Comparison of ENCODE assay signal across 27 cellular contexts in the genomic region with DNA sequence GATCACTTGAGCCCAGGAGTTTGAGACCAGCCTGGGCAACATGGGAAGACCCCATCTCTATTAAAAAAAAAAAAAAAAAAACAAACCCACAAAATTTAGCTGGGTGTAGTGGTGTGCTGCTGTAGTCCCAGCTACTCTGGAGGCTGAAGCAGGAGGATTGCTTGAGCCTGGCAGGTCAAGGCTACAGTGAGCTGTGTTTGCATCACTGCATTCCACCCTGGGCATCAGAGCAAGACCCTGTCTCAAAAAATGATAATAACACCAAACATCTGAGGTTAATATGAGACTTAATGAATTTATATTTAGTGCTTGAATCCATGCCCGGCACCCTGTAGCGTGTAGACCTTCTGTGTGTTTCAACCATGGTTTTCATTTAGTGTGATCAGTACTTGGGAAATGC.
"Had no signal": no experiment of that assay in that cellular context is flagged by ENCODE, and none has a peak within 500 bp of the region (broad histone marks: within the 10 kb centered on the region; RNA-seq: fewer than 3 reads in every experiment).

No MANE protein-coding gene starts in this region.

- H3K27ac Mint-ChIP-seq: immature natural killer cell; mesothelial cell of epicardium; naive B cell; natural killer cell treated with Interleukin-12 subunit alpha and Interleukin-12 subunit beta and Interleukin-15 and Interleukin-18, amount 100 ng/mL, for 72 hours; stimulated activated naive B cell treated with anti-CD40 and anti-IgM and Interleukin-4, amounts not matched to agents 10 μg/mL and 1 μg/mL and 100 μg/mL, for 72 hours had no signal

- H3K27ac ChIP-seq: heart left ventricle, left ventricle myocardium inferior, pancreas, psoas muscle, stomach, testis, thyroid gland, transverse colon, upper lobe of right lung had no signal

- H3K4me1 Mint-ChIP-seq: naive B cell had no signal

- H3K4me3 ChIP-seq: heart left ventricle, left ventricle myocardium inferior, lung, pancreas, psoas muscle, skin epidermis, stomach, testis, thyroid gland, transverse colon, upper lobe of right lung had no signal

- DNase-seq: heart left ventricle; hypothalamus; immature natural killer cell; kidney; left ventricle myocardium inferior; mesendoderm; naive B cell; nucleus accumbens; pancreas; psoas muscle; stimulated activated CD4-positive, alpha-beta T cell treated with anti-CD3 and anti-CD28 coated beads, Interleukin-12 subunit alpha, Interleukin-12 subunit beta, amount 100 ng/mL, for 4 hours; stimulated activated CD4-positive, alpha-beta T cell treated with anti-CD3 and anti-CD28 coated beads, Interleukin-15, amount 100 ng/mL, for 24 hours; stimulated activated CD4-positive, alpha-beta T cell treated with anti-CD3 and anti-CD28 coated beads, Interleukin-2, amount 100 ng/mL, for 24 hours; stimulated activated CD4-positive, alpha-beta T cell treated with anti-CD3 and anti-CD28 coated beads, Interleukin-4, amount 100 ng/mL, for 1 hour; stimulated activated naive B cell treated with anti-CD40 and anti-IgM and Interleukin-4, amounts not matched to agents 10 μg/mL and 1 μg/mL and 100 μg/mL, for 72 hours; stimulated activated naive CD8-positive, alpha-beta T cell treated with anti-CD3 and anti-CD28 coated beads, Interleukin-15, Interleukin-2, amounts not matched to agents 100 U/mL and 50 U/mL, for 24 hours; stomach; testis; thyroid gland; transverse colon; upper lobe of right lung had no signal

- H3K36me3 Mint-ChIP-seq: immature natural killer cell; mesothelial cell of epicardium; naive B cell; natural killer cell treated with Interleukin-12 subunit alpha and Interleukin-12 subunit beta and Interleukin-15 and Interleukin-18, amount 100 ng/mL, for 72 hours had no signal

- H3K27me3 ChIP-seq: heart left ventricle, pancreas, stomach, testis, thyroid gland, transverse colon, upper lobe of right lung had no signal

- ATAC-seq: heart left ventricle; natural killer cell treated with Interleukin-12 subunit alpha and Interleukin-12 subunit beta and Interleukin-15 and Interleukin-18, amount 100 ng/mL, for 72 hours; pancreas; psoas muscle; sciatic nerve; stimulated activated naive B cell treated with anti-CD40 and anti-IgM and Interleukin-4, amounts not matched to agents 10 μg/mL and 1 μg/mL and 100 μg/mL, for 72 hours; stimulated activated naive CD8-positive, alpha-beta T cell treated with anti-CD3 and anti-CD28 coated beads, Interleukin-15, Interleukin-2, amounts not matched to agents 100 U/mL and 50 U/mL, for 24 hours; upper lobe of right lung had no signal

- H3K9me3 ChIP-seq: heart left ventricle, left ventricle myocardium inferior, pancreas, psoas muscle, stomach, testis, thyroid gland, transverse colon, upper lobe of right lung had no signal

- H3K9me3 Mint-ChIP-seq: immature natural killer cell; mesothelial cell of epicardium; naive B cell; natural killer cell treated with Interleukin-12 subunit alpha and Interleukin-12 subunit beta and Interleukin-15 and Interleukin-18, amount 100 ng/mL, for 72 hours; neural crest cell; stimulated activated naive B cell treated with anti-CD40 and anti-IgM and Interleukin-4, amounts not matched to agents 10 μg/mL and 1 μg/mL and 100 μg/mL, for 72 hours had no signal

- H3K36me3 ChIP-seq: heart left ventricle, left ventricle myocardium inferior, pancreas, stomach, thyroid gland, transverse colon, upper lobe of right lung had no signal

- H3K4me3 Mint-ChIP-seq: immature natural killer cell; mesothelial cell of epicardium; naive B cell; natural killer cell treated with Interleukin-12 subunit alpha and Interleukin-12 subunit beta and Interleukin-15 and Interleukin-18, amount 100 ng/mL, for 72 hours; neural crest cell; stimulated activated naive B cell treated with anti-CD40 and anti-IgM and Interleukin-4, amounts not matched to agents 10 μg/mL and 1 μg/mL and 100 μg/mL, for 72 hours had no signal

- H3K4me1 ChIP-seq: pancreas, psoas muscle, testis, thyroid gland had no signal
